ENCODE assay signal across 17 cellular contexts in genomic region chr11:19658344-19658743, GRCh38. TPM values are rescaled to one million over a fixed set of nuclear protein-coding genes. Genes with fewer than 3 reads are reported as not detected.
DNase-seq lines count a peak whose midpoint lies in the region; ATAC-seq, FAIRE-seq and TF ChIP-seq lines count a peak whose summit lies in the region.
"Had no signal": no experiment of that assay in that cellular context is flagged by ENCODE, and none has a peak within 500 bp of the region (broad histone marks: within the 10 kb centered on the region; RNA-seq: fewer than 3 reads in every experiment).

No MANE protein-coding gene starts in this region.

- no peaks in the 10 kb centered on the region for H3K27me3 ChIP-seq in ascending aorta
- H3K27me3 ChIP-seq: gastrocnemius medialis had no signal

- POLR2A ChIA-PET in AG04449 (lab: Yijun Ruan, JAX): interaction anchor here (1.1 kb wide), 1 partner anchor 12 kb away, joined by 3 read pairs; no protein-coding TSS in a partner anchor

- H3K4me3 ChIP-seq in AG04449 (ENCODE audit: low read depth, low read length) (no peak overlapping the region), ascending aorta (no peak overlapping the region), fibroblast of pulmonary artery (replicated peaks; ENCODE audit: low read depth, low read length) (no peak overlapping the region)
- H3K4me3 ChIP-seq in Jurkat, Clone E6-1 (ENCODE audit: low read length): no peak overlapping the region
- H3K4me3 ChIP-seq: cardiac muscle cell, gastrocnemius medialis, prostate gland had no signal

- no peak for FAIRE-seq in H54 (lab: Jason Lieb, UNC)

- H3K9me3 ChIP-seq in ascending aorta: no peaks in the 10 kb centered on the region
- H3K9me3 ChIP-seq: gastrocnemius medialis, prostate gland had no signal

- intact Hi-C loops in ascending aorta (cut with DNase I): no loop called here

- ATAC-seq in HG02885 (IDR thresholded peaks at IDR 0.05; ENCODE audit: poor library complexity, unreplicated experiment) (no peak), GM21526 (IDR thresholded peaks at IDR 0.05; ENCODE audit: low FRiP score, unreplicated experiment) (no peak)
- ATAC-seq: gastrocnemius medialis, Right ventricle myocardium inferior had no signal

- peak; percentile 8 for TF ChIP-seq CTCF in AG04449 (IDR thresholded peaks at IDR 0.05; ENCODE audit: insufficient read depth, low read length, missing control alignments)
- peak in 1 of 3 experiments; percentile 7 for TF ChIP-seq CTCF in ascending aorta (IDR thresholded peaks at IDR 0.05)
- peak; percentile 25 for TF ChIP-seq CTCF in fibroblast of pulmonary artery (IDR thresholded peaks at IDR 0.05; ENCODE audit: low read length, missing control alignments)

- peak overlapping the region; percentile 61 to 73 for H3K27ac ChIP-seq in ascending aorta
- H3K27ac ChIP-seq: cardiac muscle cell, gastrocnemius medialis, prostate gland had no signal

- CTCF ChIA-PET in AG04449 (lab: Yijun Ruan, JAX): interaction anchor here (1.3 to 1.4 kb wide), 2 partner anchors 9 to 95 kb away, joined by 5 to 6 read pairs; no protein-coding TSS in a partner anchor

- DNase-seq in AG04449 (ENCODE audit: low read depth, low spot score) (no peak), ascending aorta (ENCODE audit: low spot score in 2 of 2) (no peak), fibroblast of pulmonary artery (ENCODE audit: low read depth) (no peak), H54 (ENCODE audit: insufficient read length, low spot score) (no peak)
- peak; percentile 45 for DNase-seq in Jurkat, Clone E6-1 (ENCODE audit: low read depth, low spot score)
- DNase-seq in activated CD4-positive, alpha-beta T cell treated with anti-CD3 and anti-CD28 coated beads for 48 hours: no peak
- DNase-seq: activated CD8-positive, alpha-beta memory T cell treated with anti-CD3 and anti-CD28 coated beads, Interleukin-2, amount 50 U/mL, for 4 hours; activated naive CD4-positive, alpha-beta T cell treated with anti-CD3 and anti-CD28 coated beads, Interleukin-2, amount 50 U/mL, for 16 hours; effector memory CD4-positive, alpha-beta T cell; gastrocnemius medialis; NCI-H2081 treated with DMSO at 0.1 percent for 48 hours; NCI-H748 treated with DMSO at 0.1 percent for 48 hours had no signal

- no peak for TF ChIP-seq POLR2A in H54 (IDR thresholded peaks at IDR 0.05; ENCODE audit: low read depth, low read length)

- no peaks in the 10 kb centered on the region for H3K36me3 ChIP-seq in ascending aorta
- H3K36me3 ChIP-seq: cardiac muscle cell, gastrocnemius medialis, prostate gland had no signal

- H3K4me1 ChIP-seq in ascending aorta: peaks cover 3 to 10% of the 10 kb centered on the region in 2 donors
- H3K4me1 ChIP-seq: prostate gland had no signal

RNA-seq across cellular contexts. Expression of gene NAV2, which starts 54.3 kb away (rescaled TPM):
- polyA plus RNA-seq in Jurkat, Clone E6-1 (2012; ENCODE audit: insufficient read depth, insufficient read length): 1.00 TPM
- 62.6 TPM for total RNA-seq in ascending aorta
